ENCODE assay signal across 1 cellular context in genomic region chr10:58267713-58268453, GRCh38.
TF ChIP-seq lines count a peak whose summit lies in the region.

TSS of gene IPMK (minus strand) at chr10:58267894. CDS start at chr10:58267611, 283 bp downstream.

TF ChIP-seq in HEK293, 187 proteins besides CTCF, POLR2A, EP300 and RAD21 (continued from another document):
- TF ChIP-seq ZNF585B (tag by site-specific recombination; IDR thresholded peaks at IDR 0.05) (no peak), SP2 (tag by site-specific recombination; IDR thresholded peaks at IDR 0.05) (peak; percentile 82), ZNF26 (tag by site-specific recombination; IDR thresholded peaks at IDR 0.05) (no peak), ZNF629 (tag by site-specific recombination; IDR thresholded peaks at IDR 0.05) (no peak; the same call in 1 of the 2 replicates), MYNN (tag by site-specific recombination; IDR thresholded peaks at IDR 0.05; ENCODE audit: borderline replicate concordance) (0 out of 2 replicates have a peak, but pooled peaks have one; percentile 35), PRDM10 (tag by site-specific recombination; IDR thresholded peaks at IDR 0.05) (peak; percentile 89), BCL11B (tag by site-specific recombination; IDR thresholded peaks at IDR 0.05; ENCODE audit: low read depth) (0 out of 2 replicates have a peak, but pooled peaks have one; percentile 6), ZBTB11 (tag by site-specific recombination; conservative IDR thresholded peaks at IDR 0.05; ENCODE audit: low read depth) (peak; percentile 40; the same call in 1 of the 2 replicates), ZBTB20 (tag by site-specific recombination; IDR thresholded peaks at IDR 0.05) (peak; percentile 24; the same call in 1 of the 2 replicates), MZF1 (tag by site-specific recombination; IDR thresholded peaks at IDR 0.05; ENCODE audit: borderline replicate concordance) (no peak), PRDM4 (tag by site-specific recombination; IDR thresholded peaks at IDR 0.05) (peak; percentile 66; the same call in 1 of the 2 replicates), ZBTB44 (tag by site-specific recombination; IDR thresholded peaks at IDR 0.05) (no peak), GLIS2 (tag by site-specific recombination; IDR thresholded peaks at IDR 0.05) (peak; percentile 64), HIC1 (tag by site-specific recombination; IDR thresholded peaks at IDR 0.05) (peak; percentile 41; the same call in 1 of the 2 replicates), ZNF501 (tag by site-specific recombination; IDR thresholded peaks at IDR 0.05) (peak; percentile 37; the same call in 1 of the 2 replicates), ZIC2 (tag by site-specific recombination; IDR thresholded peaks at IDR 0.05) (peak; percentile 9; the same call in 1 of the 2 replicates), PBX3 (CRISPR knock-in tag; IDR thresholded peaks at IDR 0.05) (no peak), OSR2 (tag by site-specific recombination; IDR thresholded peaks at IDR 0.05) (no peak), KLF1 (tag by site-specific recombination; IDR thresholded peaks at IDR 0.05) (0 out of 2 replicates have a peak, but pooled peaks have one; percentile 22), ZNF580 (tag by site-specific recombination; IDR thresholded peaks at IDR 0.05) (no peak), ZBTB6 (tag by site-specific recombination; IDR thresholded peaks at IDR 0.05) (0 out of 2 replicates have a peak, but pooled peaks have one; percentile 1), YY1 (tag by site-specific recombination; IDR thresholded peaks at IDR 0.05) (no peak), ZNF843 (tag by site-specific recombination; IDR thresholded peaks at IDR 0.05) (peak; percentile 14; the same call in 1 of the 2 replicates), ZNF76 (tag by site-specific recombination; IDR thresholded peaks at IDR 0.05; ENCODE audit: borderline replicate concordance, low read depth) (peak; percentile 11; the same call in 1 of the 2 replicates), ZNF133 (tag by site-specific recombination; IDR thresholded peaks at IDR 0.05) (no peak), KLF10 (tag by site-specific recombination; IDR thresholded peaks at IDR 0.05) (peak; percentile 27; the same call in 1 of the 2 replicates), ZNF2 (tag by site-specific recombination; IDR thresholded peaks at IDR 0.05) (0 out of 2 replicates have a peak, but pooled peaks have one; percentile 19), ZNF433 (tag by site-specific recombination; IDR thresholded peaks at IDR 0.05; ENCODE audit: low read depth) (no peak), REST (tag by site-specific recombination; IDR thresholded peaks at IDR 0.05) (no peak), ZNF529 (tag by site-specific recombination; IDR thresholded peaks at IDR 0.05; ENCODE audit: insufficient replicate concordance) (no peak), SP3 (tag by site-specific recombination; IDR thresholded peaks at IDR 0.05) (peak; percentile 47)
TF ChIP-seq in HEK293: peak in this region for 35.
